8 cellular contexts compared by ENCODE assay signal in the genomic region with DNA sequence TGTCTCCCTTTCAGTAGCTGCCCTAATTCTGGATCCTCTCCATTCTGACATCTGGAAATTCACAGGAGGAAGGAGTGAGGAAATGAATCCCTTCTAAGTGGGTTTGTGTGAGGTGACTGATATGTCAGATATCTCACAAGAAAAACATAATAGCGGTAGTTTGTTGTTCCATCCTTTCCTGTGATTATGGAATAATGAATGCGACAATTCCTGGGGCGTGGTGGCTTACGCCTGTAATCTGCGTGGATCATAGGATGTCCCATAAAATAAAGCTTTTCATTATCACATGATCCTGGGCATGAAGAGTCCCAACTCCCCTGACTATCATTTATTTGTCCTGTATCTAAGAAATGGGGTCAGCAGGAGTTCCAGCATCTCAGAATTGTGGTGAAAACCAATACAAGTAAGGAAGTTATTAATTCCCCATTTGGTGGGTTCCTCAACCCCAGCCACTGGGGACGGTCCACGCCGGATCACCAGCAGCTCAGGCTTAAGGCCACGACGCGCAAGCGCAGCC. TPM values are rescaled to one million over a fixed set of nuclear protein-coding genes. Genes with fewer than 3 reads are reported as not detected.
A peak's percentile ranks its signal among the peaks of the same experiment; 100 is the strongest.
DNase-seq lines count a peak whose midpoint lies in the region; ATAC-seq and TF ChIP-seq lines count a peak whose summit lies in the region.

No MANE protein-coding gene starts in this region.

- TF ChIP-seq CTCF in cardiac muscle cell (IDR thresholded peaks at IDR 0.05; ENCODE audit: low read depth, low read length) (no peak), brain (conservative IDR thresholded peaks at IDR 0.05) (no peak)

- no peaks in the 10 kb centered on the region for H3K9me3 ChIP-seq in cardiac muscle cell (ENCODE audit: low read depth)

- H3K27ac ChIP-seq in cardiac muscle cell = peak overlapping the region; percentile 98
- H3K27ac ChIP-seq in urinary bladder (ENCODE audit: low read depth) = peak overlapping the region; percentile 79

- H3K36me3 ChIP-seq in cardiac muscle cell (peaks cover 8% of the 10 kb centered on the region), urinary bladder (ENCODE audit: insufficient read depth) (peaks cover 1% of the 10 kb centered on the region)

- H3K4me1 Mint-ChIP-seq in brain = peaks cover 40% of the 10 kb centered on the region
- peaks cover 17% of the 10 kb centered on the region for H3K4me1 Mint-ChIP-seq in memory B cell

- DNase-seq in cardiac muscle cell (ENCODE audit: low read depth in 1 of 2, low spot score in 1 of 2) = peak in 1 of 2 donors; percentile 37
- DNase-seq in cardiac septum (ENCODE audit: low spot score) = no peak
- no peak for DNase-seq in memory B cell (ENCODE audit: low spot score in 2 of 2)
- no peak for DNase-seq in H4 (ENCODE audit: low spot score)
- DNase-seq in germinal center (ENCODE audit: low spot score) = no peak

- H3K4me3 ChIP-seq in cardiac muscle cell (peak overlapping the region; percentile 85), urinary bladder (ENCODE audit: low read depth, low read length) (peak overlapping the region; percentile 66)

- H3K27me3 ChIP-seq in cardiac muscle cell = no peaks in the 10 kb centered on the region

- peak overlapping the region; percentile 97 to 99 (median 98) for H3K27ac Mint-ChIP-seq in brain
- peak overlapping the region; percentile 98 for H3K27ac Mint-ChIP-seq in memory B cell

- peaks cover 31% of the 10 kb centered on the region for H3K36me3 Mint-ChIP-seq in brain
- peaks cover 6% of the 10 kb centered on the region for H3K36me3 Mint-ChIP-seq in memory B cell

- H3K4me3 Mint-ChIP-seq in brain (peak overlapping the region; percentile 92 to 97 (median 94)), memory B cell (peak overlapping the region; percentile 92)

- H3K4me1 ChIP-seq in cardiac muscle cell (ENCODE audit: low read depth) (peaks cover 12% of the 10 kb centered on the region), urinary bladder (ENCODE audit: insufficient read depth) (peaks cover 1% of the 10 kb centered on the region)

- 4% methylated on average over 12 of the region's 12 CpGs for WGBS in urinary bladder

- H3K9me3 Mint-ChIP-seq in brain (no peaks in the 10 kb centered on the region), memory B cell (no peaks in the 10 kb centered on the region)

- H3K27me3 Mint-ChIP-seq in brain (peaks cover 5% of the 10 kb centered on the region), memory B cell (no peaks in the 10 kb centered on the region)

- ATAC-seq in memory B cell (ENCODE audit: low read depth) (no peak), HG02623 (IDR thresholded peaks at IDR 0.05; ENCODE audit: unreplicated experiment) (no peak)

- intact Hi-C loops in cardiac septum (cut with DNase I) = loop anchor here (1.0 to 5.0 kb wide), 2 partner anchors 59 to 88 kb away; a partner anchor contains a TSS

RNA-seq across cellular contexts. Expression of a gene that starts 0.4 kb away (rescaled TPM):
- total RNA-seq in cardiac muscle cell = 57.4 and 57.9 TPM in 2 replicates
- polyA plus RNA-seq in cardiac muscle cell = 49.5 and 62.5 TPM in 2 replicates
- total RNA-seq in cardiac septum = 26.6 TPM
- polyA plus RNA-seq in brain (ENCODE audit: insufficient read depth, low read depth, low replicate concordance) = 13.4 TPM
- total RNA-seq in urinary bladder = 73.4 TPM
- polyA plus RNA-seq in urinary bladder = 34.1 TPM
- 28.5 and 41.4 TPM in 2 replicates for total RNA-seq in H4 (2014; rRNA removed; shearing (Covaris generic))

RNA-seq across cellular contexts. Expression of a gene that starts 28.8 kb away (rescaled TPM):
- total RNA-seq in cardiac muscle cell (184 and 200 TPM in 2 replicates), cardiac septum (46.6 TPM), urinary bladder (133 TPM)
- polyA plus RNA-seq in cardiac muscle cell (69.4 and 73.5 TPM in 2 replicates), brain (ENCODE audit: insufficient read depth, low read depth, low replicate concordance) (47.4 TPM), urinary bladder (94.2 TPM)
- 107 and 129 TPM in 2 replicates for total RNA-seq in H4 (2014; rRNA removed; shearing (Covaris generic))

RNA-seq across cellular contexts. Expression of a gene that starts 59.5 kb away (rescaled TPM):
- total RNA-seq in cardiac muscle cell = 6.4 and 9.8 TPM in 2 replicates
- 13.0 and 15.3 TPM in 2 replicates for polyA plus RNA-seq in cardiac muscle cell
- 21.2 TPM for total RNA-seq in cardiac septum
- polyA plus RNA-seq in brain (ENCODE audit: insufficient read depth, low read depth, low replicate concordance) = 2.7 TPM
- total RNA-seq in urinary bladder = 11.9 TPM
- 5.4 TPM for polyA plus RNA-seq in urinary bladder
- total RNA-seq in H4 (2014; rRNA removed; shearing (Covaris generic)) = 7.6 and 9.9 TPM in 2 replicates
